25 cellular contexts compared by ENCODE assay signal in the genomic region with DNA sequence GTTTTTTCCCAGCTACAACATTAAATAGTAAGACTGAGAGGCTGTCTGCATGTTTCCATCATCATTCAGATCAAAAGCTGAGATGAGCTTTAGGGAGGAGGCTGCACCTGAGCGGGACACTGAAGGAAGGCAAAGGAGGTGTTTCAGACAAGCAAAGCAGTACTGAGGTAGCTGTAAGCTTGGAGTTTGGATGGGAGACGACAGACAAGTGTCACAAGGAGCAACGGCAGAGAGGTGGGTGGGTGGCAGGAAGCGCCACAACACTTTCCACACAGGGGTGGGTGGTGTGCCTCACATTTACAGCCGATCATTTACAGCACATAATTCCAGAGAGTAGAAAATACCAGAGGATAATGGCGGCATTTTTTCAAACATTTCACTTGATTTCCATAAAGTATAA.
A peak's percentile ranks its signal among the peaks of the same experiment; 100 is the strongest.
DNase-seq lines count a peak whose midpoint lies in the region; ATAC-seq and TF ChIP-seq lines count a peak whose summit lies in the region.
"Had no signal": no experiment of that assay in that cellular context is flagged by ENCODE, and none has a peak within 500 bp of the region (broad histone marks: within the 10 kb centered on the region; RNA-seq: fewer than 3 reads in every experiment).

No MANE protein-coding gene starts in this region.

- H3K4me1 ChIP-seq in CD8-positive, alpha-beta T cell (ENCODE audit: insufficient read depth, low read length), result no peaks in the 10 kb centered on the region
- H3K4me1 ChIP-seq: A549, Caco-2, HAP-1 had no signal

- no peaks in the 10 kb centered on the region for H3K27me3 Mint-ChIP-seq in activated naive CD4-positive, alpha-beta T cell treated with anti-CD3 and anti-CD28 coated beads for 36 hours (ENCODE audit: low read depth)
- no peaks in the 10 kb centered on the region for H3K27me3 Mint-ChIP-seq in CD8-positive, alpha-beta T cell (ENCODE audit: low read depth)
- H3K27me3 Mint-ChIP-seq: B cell had no signal

- peaks cover 17% of the 10 kb centered on the region for H3K36me3 ChIP-seq in CD8-positive, alpha-beta T cell (ENCODE audit: insufficient read depth, low read length)

- H3K9me3 ChIP-seq in CD8-positive, alpha-beta T cell (ENCODE audit: low read length), result no peaks in the 10 kb centered on the region
- H3K9me3 ChIP-seq: A549, Caco-2, HAP-1 had no signal

- no peak overlapping the region for H3K4me3 Mint-ChIP-seq in activated naive CD4-positive, alpha-beta T cell treated with anti-CD3 and anti-CD28 coated beads for 36 hours
- H3K4me3 Mint-ChIP-seq in CD8-positive, alpha-beta T cell, result no peak overlapping the region
- H3K4me3 Mint-ChIP-seq: B cell, CD14-positive monocyte, GM23338 had no signal

- intact Hi-C loops in activated naive CD4-positive, alpha-beta T cell treated with anti-CD3 and anti-CD28 coated beads for 36 hours (cut with micrococcal nuclease), result loop anchor here (5.0 kb wide), 1 partner anchor 403 kb away; no protein-coding TSS in a partner anchor
- intact Hi-C loops in CD8-positive, alpha-beta T cell (cut with DNase I, micrococcal nuclease), result no loop called here

- peaks cover 23% of the 10 kb centered on the region for H3K4me1 Mint-ChIP-seq in activated naive CD4-positive, alpha-beta T cell treated with anti-CD3 and anti-CD28 coated beads for 36 hours (ENCODE audit: low read depth)
- peaks cover 4% of the 10 kb centered on the region for H3K4me1 Mint-ChIP-seq in CD8-positive, alpha-beta T cell (ENCODE audit: low read depth)
- H3K4me1 Mint-ChIP-seq: GM23338 had no signal

- no peak for ATAC-seq in activated naive CD4-positive, alpha-beta T cell treated with anti-CD3 and anti-CD28 coated beads, Interleukin-2, amount 50 U/mL, for 72 hours
- ATAC-seq in CD8-positive, alpha-beta T cell, result no peak
- ATAC-seq in HG03378 (IDR thresholded peaks at IDR 0.05; ENCODE audit: unreplicated experiment), result no peak
- ATAC-seq: GM12878, GM23338, K562 had no signal

- POLR2A ChIA-PET in CD8-positive, alpha-beta T cell (lab: Charles Lee), result no interaction called here

- H3K27me3 ChIP-seq in CD8-positive, alpha-beta T cell (ENCODE audit: insufficient read depth, low read length), result no peaks in the 10 kb centered on the region

- peaks cover 0 to 17% of the 10 kb centered on the region in 2 donors for H3K36me3 Mint-ChIP-seq in activated naive CD4-positive, alpha-beta T cell treated with anti-CD3 and anti-CD28 coated beads, Interleukin-2, amount 50 U/mL, for 72 hours
- H3K36me3 Mint-ChIP-seq in activated naive CD4-positive, alpha-beta T cell treated with anti-CD3 and anti-CD28 coated beads for 36 hours (ENCODE audit: low read depth), result peaks cover 13% of the 10 kb centered on the region
- peaks cover 57% of the 10 kb centered on the region for H3K36me3 Mint-ChIP-seq in CD8-positive, alpha-beta T cell

- no peaks in the 10 kb centered on the region for H3K9me3 Mint-ChIP-seq in activated naive CD4-positive, alpha-beta T cell treated with anti-CD3 and anti-CD28 coated beads, Interleukin-2, amount 50 U/mL, for 72 hours
- H3K9me3 Mint-ChIP-seq in activated naive CD4-positive, alpha-beta T cell treated with anti-CD3 and anti-CD28 coated beads for 36 hours, result no peaks in the 10 kb centered on the region
- H3K9me3 Mint-ChIP-seq in CD8-positive, alpha-beta T cell, result no peaks in the 10 kb centered on the region
- H3K9me3 Mint-ChIP-seq: GM23338 had no signal

- DNase-seq in activated naive CD4-positive, alpha-beta T cell treated with anti-CD3 and anti-CD28 coated beads, Interleukin-2, amount 50 U/mL, for 72 hours (ENCODE audit: low spot score in 2 of 2), result no peak
- no peak for DNase-seq in activated naive CD4-positive, alpha-beta T cell treated with anti-CD3 and anti-CD28 coated beads for 36 hours
- no peak for DNase-seq in CD8-positive, alpha-beta T cell
- DNase-seq in caudate nucleus (lab: John Stamatoyannopoulos, UW) (peak in 42 of 61 donors; percentile 12 to 91 (median 42)), putamen (ENCODE audit: low spot score) (peak; percentile 75), iPS-NIHi11 (ENCODE audit: low spot score) (no peak)
- DNase-seq in NK-92 treated with Interleukin-12 subunit alpha and Interleukin-12 subunit beta, amount 100 ng/mL, for 24 hours (lab: John Stamatoyannopoulos, UW), result no peak
- DNase-seq: Caco-2, DMS 273 treated with DMSO at 0.1 percent for 48 hours, DMS79 treated with DMSO at 0.1 percent for 48 hours, MM.1S, NCI-H1048, NCI-H1417 treated with DMSO at 0.1 percent for 48 hours, NCI-H187, NCI-H446, NCI-H526, Right ventricle myocardium superior had no signal

- H3K4me3 ChIP-seq in CD8-positive, alpha-beta T cell (ENCODE audit: low read depth, low read length), result no peak overlapping the region
- H3K4me3 ChIP-seq: A549, GM12878, GM23338, HAP-1, K562 had no signal

- no peak overlapping the region for H3K27ac ChIP-seq in CD8-positive, alpha-beta T cell (ENCODE audit: low read depth, low read length)
- peak overlapping the region; percentile 32 for H3K27ac ChIP-seq in caudate nucleus (ENCODE audit: low read depth, low read length)
- H3K27ac ChIP-seq: A549 had no signal

- H3K27ac Mint-ChIP-seq in activated naive CD4-positive, alpha-beta T cell treated with anti-CD3 and anti-CD28 coated beads, Interleukin-2, amount 50 U/mL, for 72 hours, result peak overlapping the region; percentile 24 to 38
- H3K27ac Mint-ChIP-seq in activated naive CD4-positive, alpha-beta T cell treated with anti-CD3 and anti-CD28 coated beads for 36 hours, result no peak overlapping the region
- H3K27ac Mint-ChIP-seq in CD8-positive, alpha-beta T cell, result peak overlapping the region; percentile 16
- H3K27ac Mint-ChIP-seq: B cell had no signal

- CTCF ChIA-PET in activated naive CD4-positive, alpha-beta T cell treated with anti-CD3 and anti-CD28 coated beads for 36 hours (lab: Charles Lee), result interaction anchor here (1.0 kb wide), 1 partner anchor 13 kb away, joined by 3 read pairs; no protein-coding TSS in a partner anchor
- CTCF ChIA-PET in CD8-positive, alpha-beta T cell (lab: Charles Lee), result interaction anchor here (1.0 to 2.5 kb wide), 2 partner anchors 15 to 17 kb away, joined by 3 to 11 read pairs; no protein-coding TSS in a partner anchor

- no peak for TF ChIP-seq CTCF in CD8-positive, alpha-beta T cell (IDR thresholded peaks at IDR 0.05)

Comparison
In these comparisons a context has a peak if more than half of its experiments do, and no peak if none do; other contexts are left out.
1. DNase-seq: peak in caudate nucleus (42 of 61) and putamen (single experiment); none in activated naive CD4-positive, alpha-beta T cell treated with anti-CD3 and anti-CD28 coated beads, Interleukin-2, amount 50 U/mL, for 72 hours (0 of 2), activated naive CD4-positive, alpha-beta T cell treated with anti-CD3 and anti-CD28 coated beads for 36 hours (single experiment), CD8-positive, alpha-beta T cell (0 of 7), NK-92 treated with Interleukin-12 subunit alpha and Interleukin-12 subunit beta, amount 100 ng/mL, for 24 hours (single experiment) and iPS-NIHi11 (single experiment).